16 cellular contexts compared by ENCODE assay signal in the genomic region with DNA sequence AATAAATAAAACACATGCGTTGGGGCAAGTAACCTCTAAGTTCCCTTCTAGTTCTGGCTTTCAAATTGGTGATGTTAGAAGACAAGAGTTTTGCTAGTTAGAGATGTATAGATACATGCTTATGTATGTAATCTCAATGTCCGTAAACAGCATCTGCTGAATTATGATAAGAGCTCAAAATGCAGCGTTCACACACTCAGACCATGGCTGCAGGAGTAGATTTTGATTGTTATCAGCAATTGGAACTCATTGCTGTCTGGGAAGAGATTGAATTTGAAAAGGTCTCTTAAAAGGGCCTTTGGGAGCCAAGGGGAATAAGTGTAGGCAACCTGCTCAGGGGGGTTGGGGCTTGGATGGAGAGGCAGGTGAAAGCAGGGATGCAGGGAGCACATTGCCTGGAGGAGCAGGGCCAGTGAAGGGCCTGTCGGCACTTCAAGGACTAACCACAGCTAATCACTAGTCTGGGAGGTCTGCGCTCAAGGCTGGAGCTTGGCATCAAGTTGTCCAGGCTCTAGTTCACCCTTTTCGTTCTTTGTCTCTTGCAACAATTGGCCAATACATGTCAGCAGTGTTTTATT. TPM values are rescaled to one million over a fixed set of nuclear protein-coding genes. Genes with fewer than 3 reads are reported as not detected.
DNase-seq lines count a peak whose midpoint lies in the region; ATAC-seq and TF ChIP-seq lines count a peak whose summit lies in the region.
"Had no signal": no experiment of that assay in that cellular context is flagged by ENCODE, and none has a peak within 500 bp of the region (broad histone marks: within the 10 kb centered on the region; RNA-seq: fewer than 3 reads in every experiment).

No MANE protein-coding gene starts in this region.

- H4K20me1 ChIP-seq in BLaER1 (no peaks in the 10 kb centered on the region), GM23338 (replicated peaks; ENCODE audit: insufficient read depth) (no peaks in the 10 kb centered on the region)

- H3K9me3 Mint-ChIP-seq in GM23338 (no peaks in the 10 kb centered on the region), glutamatergic neuron (ENCODE audit: unreplicated experiment) (peaks cover 2% of the 10 kb centered on the region)
- H3K9me3 Mint-ChIP-seq in stimulated activated naive B cell treated with anti-CD40 and anti-IgM and Interleukin-4, amounts not matched to agents 10 μg/mL and 1 μg/mL and 100 μg/mL, for 72 hours = peaks cover 0 to under 1% of the 10 kb centered on the region in 2 donors

- no peak overlapping the region for H3K27ac Mint-ChIP-seq in GM23338
- no peak overlapping the region for H3K27ac Mint-ChIP-seq in stimulated activated naive B cell treated with anti-CD40 and anti-IgM and Interleukin-4, amounts not matched to agents 10 μg/mL and 1 μg/mL and 100 μg/mL, for 72 hours
- H3K27ac Mint-ChIP-seq in glutamatergic neuron (ENCODE audit: unreplicated experiment) = no peak overlapping the region
- H3K27ac Mint-ChIP-seq: activated CD4-positive, alpha-beta T cell treated with anti-CD3 and anti-CD28 coated beads for 36 hours; endodermal cell had no signal

- ATAC-seq in GM23338 (peak; percentile 54), HG02840 (IDR thresholded peaks at IDR 0.05; ENCODE audit: low FRiP score, unreplicated experiment) (no peak)
- ATAC-seq in stimulated activated naive B cell treated with anti-CD40 and anti-IgM and Interleukin-4, amounts not matched to agents 10 μg/mL and 1 μg/mL and 100 μg/mL, for 72 hours (replicated peaks) = no peak

- H3K9me2 ChIP-seq in GM23338 (ENCODE audit: insufficient read depth) = no peaks in the 10 kb centered on the region

- H3K27me3 Mint-ChIP-seq in GM23338 (ENCODE audit: insufficient read depth, low read depth, poor library complexity) = no peaks in the 10 kb centered on the region
- peaks cover 26 to 30% of the 10 kb centered on the region in 2 donors for H3K27me3 Mint-ChIP-seq in stimulated activated naive B cell treated with anti-CD40 and anti-IgM and Interleukin-4, amounts not matched to agents 10 μg/mL and 1 μg/mL and 100 μg/mL, for 72 hours
- peaks cover 8% of the 10 kb centered on the region for H3K27me3 Mint-ChIP-seq in glutamatergic neuron (ENCODE audit: unreplicated experiment)

- H2AFZ ChIP-seq in GM23338 (peak overlapping the region; percentile 30), neuron (ENCODE audit: low read depth, low read length) (peak overlapping the region; percentile 4)

- TF ChIP-seq CTCF in GM23338 (conservative IDR thresholded peaks at IDR 0.05; ENCODE audit: low read depth in 2 of 2) (no peak), dorsolateral prefrontal cortex (IDR thresholded peaks at IDR 0.05 in 54 of 56, conservative IDR thresholded peaks at IDR 0.05 in 2 of 56; ENCODE audit: low read depth in 1 of 56, partially characterized antibody in 56 of 56) (no peak), GM10266 (IDR thresholded peaks at IDR 0.05; ENCODE audit: control insufficient read depth, insufficient read depth, low read depth, missing control alignments) (no peak), glutamatergic neuron (IDR thresholded peaks at IDR 0.05; ENCODE audit: partially characterized antibody, unreplicated experiment) (no peak)

- intact Hi-C loops in dorsolateral prefrontal cortex (cut with DNase I) = loop anchor here (5.0 kb wide), 2 partner anchors 107 to 182 kb away; no protein-coding TSS in a partner anchor

- peak overlapping the region; percentile 89 for H3K4me2 ChIP-seq in BLaER1
- H3K4me2 ChIP-seq in GM23338 = 0 out of 2 replicates have a peak overlapping the region, but pooled peaks have one; percentile 21

- H3K4me1 Mint-ChIP-seq in GM23338 (peaks cover 13% of the 10 kb centered on the region; the same call in 2 of the 3 replicates), glutamatergic neuron (ENCODE audit: low read depth, unreplicated experiment) (peaks cover 9% of the 10 kb centered on the region)
- peaks cover 5 to 11% of the 10 kb centered on the region in 2 donors for H3K4me1 Mint-ChIP-seq in stimulated activated naive B cell treated with anti-CD40 and anti-IgM and Interleukin-4, amounts not matched to agents 10 μg/mL and 1 μg/mL and 100 μg/mL, for 72 hours
- H3K4me1 Mint-ChIP-seq: activated CD4-positive, alpha-beta T cell treated with anti-CD3 and anti-CD28 coated beads for 36 hours had no signal

- peak overlapping the region; percentile 98 for H3K9ac ChIP-seq in BLaER1

- H3K27me3 ChIP-seq in BLaER1 (no peaks in the 10 kb centered on the region), GM23338 (ENCODE audit: insufficient read depth) (no peaks in the 10 kb centered on the region), dorsolateral prefrontal cortex (no peaks in the 10 kb centered on the region), neuron (ENCODE audit: insufficient read depth, low read length) (peaks cover 15% of the 10 kb centered on the region)
- H3K27me3 ChIP-seq: body of pancreas had no signal

- H3K9me3 ChIP-seq in BLaER1 (peaks cover 8% of the 10 kb centered on the region), neuron (ENCODE audit: low read length) (no peaks in the 10 kb centered on the region)
- H3K9me3 ChIP-seq: body of pancreas, suprapubic skin had no signal

- H3K4me3 Mint-ChIP-seq in GM23338 (no peak overlapping the region), glutamatergic neuron (ENCODE audit: unreplicated experiment) (no peak overlapping the region)
- peak overlapping the region in 1 of 2 donors; percentile 82 for H3K4me3 Mint-ChIP-seq in stimulated activated naive B cell treated with anti-CD40 and anti-IgM and Interleukin-4, amounts not matched to agents 10 μg/mL and 1 μg/mL and 100 μg/mL, for 72 hours

- H3K36me3 Mint-ChIP-seq in GM23338 (ENCODE audit: low read depth) = no peaks in the 10 kb centered on the region
- no peaks in the 10 kb centered on the region for H3K36me3 Mint-ChIP-seq in stimulated activated naive B cell treated with anti-CD40 and anti-IgM and Interleukin-4, amounts not matched to agents 10 μg/mL and 1 μg/mL and 100 μg/mL, for 72 hours
- H3K36me3 Mint-ChIP-seq in glutamatergic neuron (ENCODE audit: unreplicated experiment) = no peaks in the 10 kb centered on the region

- H3K27ac ChIP-seq in BLaER1 (peak overlapping the region; percentile 37; the same call in 1 of the 2 replicates), GM23338 (ENCODE audit: low read depth) (no peak overlapping the region), dorsolateral prefrontal cortex (no peak overlapping the region)
- H3K27ac ChIP-seq: body of pancreas, SK-N-MC, suprapubic skin had no signal

- H3K79me2 ChIP-seq in GM23338 (replicated peaks; ENCODE audit: insufficient read depth) = no peaks in the 10 kb centered on the region

- no peak for DNase-seq in GM23338 (ENCODE audit: low spot score)
- no peak for DNase-seq in dorsolateral prefrontal cortex
- DNase-seq in GM10266 (ENCODE audit: extremely low spot score) = no peak
- DNase-seq in stimulated activated naive B cell treated with anti-CD40 and anti-IgM and Interleukin-4, amounts not matched to agents 10 μg/mL and 1 μg/mL and 100 μg/mL, for 72 hours = no peak
- no peak for DNase-seq in glutamatergic neuron
- DNase-seq: NCI-H1417 treated with DMSO at 0.1 percent for 48 hours had no signal

- H3K4me1 ChIP-seq in BLaER1 = peaks cover 32% of the 10 kb centered on the region
- no peaks in the 10 kb centered on the region for H3K4me1 ChIP-seq in GM23338 (ENCODE audit: insufficient read depth)
- H3K4me1 ChIP-seq in neuron (ENCODE audit: insufficient read depth, low read length) = peaks cover 7% of the 10 kb centered on the region
- H3K4me1 ChIP-seq: suprapubic skin had no signal

- H3K36me3 ChIP-seq in BLaER1 (no peaks in the 10 kb centered on the region; the same call in 1 of the 2 replicates), GM23338 (ENCODE audit: insufficient read depth) (no peaks in the 10 kb centered on the region), neuron (ENCODE audit: insufficient read depth, low read length) (no peaks in the 10 kb centered on the region)
- H3K36me3 ChIP-seq: suprapubic skin had no signal

- no peaks in the 10 kb centered on the region for H3F3A ChIP-seq in GM23338 (replicated peaks; ENCODE audit: low read depth)

- H3K4me3 ChIP-seq in BLaER1 = peak overlapping the region; percentile 61
- no peak overlapping the region for H3K4me3 ChIP-seq in GM23338
- H3K4me3 ChIP-seq in dorsolateral prefrontal cortex = peak overlapping the region in 49 of 59 donors; percentile 35 to 69 (median 52)
- no peak overlapping the region for H3K4me3 ChIP-seq in neuron (ENCODE audit: low read length)
- H3K4me3 ChIP-seq: body of pancreas had no signal

TF ChIP-seq in GM23338, 12 proteins besides CTCF, POLR2A, EP300 and RAD21 (continues in another document):
- TF ChIP-seq JUNB (IDR thresholded peaks at IDR 0.05; ENCODE audit: unreplicated experiment) = no peak
- TF ChIP-seq, protein P1, sequence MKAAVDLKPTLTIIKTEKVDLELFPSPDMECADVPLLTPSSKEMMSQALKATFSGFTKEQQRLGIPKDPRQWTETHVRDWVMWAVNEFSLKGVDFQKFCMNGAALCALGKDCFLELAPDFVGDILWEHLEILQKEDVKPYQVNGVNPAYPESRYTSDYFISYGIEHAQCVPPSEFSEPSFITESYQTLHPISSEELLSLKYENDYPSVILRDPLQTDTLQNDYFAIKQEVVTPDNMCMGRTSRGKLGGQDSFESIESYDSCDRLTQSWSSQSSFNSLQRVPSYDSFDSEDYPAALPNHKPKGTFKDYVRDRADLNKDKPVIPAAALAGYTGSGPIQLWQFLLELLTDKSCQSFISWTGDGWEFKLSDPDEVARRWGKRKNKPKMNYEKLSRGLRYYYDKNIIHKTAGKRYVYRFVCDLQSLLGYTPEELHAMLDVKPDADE (IDR thresholded peaks at IDR 0.05) = no peak
- no peak for TF ChIP-seq ZNF114 (CRISPR knock-in tag; IDR thresholded peaks at IDR 0.05)
- TF ChIP-seq EZH2 (IDR thresholded peaks at IDR 0.05; ENCODE audit: low read depth, unreplicated experiment) = no peak
- no peak for TF ChIP-seq EZH2phosphoT487 (IDR thresholded peaks at IDR 0.05; ENCODE audit: unreplicated experiment)

RNA-seq across cellular contexts. Expression of gene RAG1, which starts 2.7 kb away (rescaled TPM):
- total RNA-seq in GM23338 (2014; rRNA removed; shearing (Covaris generic)) = 1.1 and 1.4 TPM in 2 replicates
- 0.26 and 0.89 TPM in 2 replicates for polyA plus RNA-seq in GM23338 (2016; fragmentation: Nextera tagmentation; extraction: Ambion mirVana)
- total RNA-seq in dorsolateral prefrontal cortex (1 to 10 TPM in 51 of 120 experiments, under 1 TPM in 69; 0.14 to 3.4 (median 0.92) TPM), glutamatergic neuron (ENCODE audit: unreplicated experiment) (0.39 TPM)

RNA-seq across cellular contexts. Expression of gene IFTAP, which starts 29.2 kb away (rescaled TPM):
- 17.1 and 19.8 TPM in 2 replicates for total RNA-seq in GM23338 (2014; rRNA removed; shearing (Covaris generic))
- polyA plus RNA-seq in GM23338 (2016; fragmentation: Nextera tagmentation; extraction: Ambion mirVana) = 36.5 and 39.1 TPM in 2 replicates
- 10 to 100 TPM; 18.6 to 50.1 (median 32.4) TPM for total RNA-seq in dorsolateral prefrontal cortex
- total RNA-seq in glutamatergic neuron (ENCODE audit: unreplicated experiment) = 31.2 TPM

RNA-seq across cellular contexts. Expression of gene RAG2, which starts 32.9 kb away (rescaled TPM):
- total RNA-seq in GM23338 (2014; rRNA removed; shearing (Covaris generic)) = not detected in 2 replicates
- polyA plus RNA-seq in GM23338 (2016; fragmentation: Nextera tagmentation; extraction: Ambion mirVana) = not detected in 2 replicates
- total RNA-seq in dorsolateral prefrontal cortex (1 to 10 TPM in 1 of 120 experiments, under 1 TPM in 5, not detected in 114; 0.19 to 1.6 (median 0.27) TPM), glutamatergic neuron (ENCODE audit: unreplicated experiment) (not detected)
- total RNA-seq: activated CD4-positive, alpha-beta T cell treated with anti-CD3 and anti-CD28 coated beads for 36 hours; body of pancreas; endodermal cell; IMR-90; pulmonary artery endothelial cell; suprapubic skin had no signal
- polyA plus RNA-seq: IMR-90 had no signal

RNA-seq across cellular contexts. Expression of gene TRAF6, which starts 55.0 kb away (rescaled TPM):
- 6.4 and 10.5 TPM in 2 replicates for total RNA-seq in GM23338 (2014; rRNA removed; shearing (Covaris generic))
- polyA plus RNA-seq in GM23338 (2016; fragmentation: Nextera tagmentation; extraction: Ambion mirVana) = 4.2 and 4.4 TPM in 2 replicates
- total RNA-seq in dorsolateral prefrontal cortex (10 to 100 TPM; 13.8 to 27.7 (median 20.8) TPM), glutamatergic neuron (ENCODE audit: unreplicated experiment) (12.3 TPM)

Comparison
In these comparisons a context has a peak if more than half of its experiments do, and no peak if none do; other contexts are left out.
1. H3K4me3 ChIP-seq: peak in BLaER1 (single experiment) and dorsolateral prefrontal cortex (49 of 59); none in GM23338 (single experiment) and neuron (single experiment).